ENCODE assay signal across 23 cellular contexts in genomic region chr3:145639880-145640279, GRCh38.
"Had no signal": no experiment of that assay in that cellular context is flagged by ENCODE, and none has a peak within 500 bp of the region (broad histone marks: within the 10 kb centered on the region; RNA-seq: fewer than 3 reads in every experiment).

No MANE protein-coding gene starts in this region.

- H3K27me3 Mint-ChIP-seq: activated CD4-positive, alpha-beta T cell treated with anti-CD3 and anti-CD28 coated beads, Interleukin-2, amount 10 ng/mL, durations not matched to agents 7 days and 5 days; activated naive CD4-positive, alpha-beta T cell treated with anti-CD3 and anti-CD28 coated beads, Interleukin-2, amount 10 ng/mL, durations not matched to agents 7 days and 5 days; activated naive CD8-positive, alpha-beta T cell treated with anti-CD3 and anti-CD28 coated beads, Interleukin-2, amount 50 U/mL, for 24 hours; activated T-cell treated with anti-CD3 and anti-CD28 coated beads, Interleukin-2, amount 50 U/mL, for 24 hours; brain; naive thymus-derived CD8-positive, alpha-beta T cell had no signal

- H3K36me3 ChIP-seq: tibial nerve had no signal

- H3K27ac ChIP-seq: parathyroid adenoma, tibial nerve had no signal

- H3K4me3 ChIP-seq: tibial nerve had no signal

- H3K9me3 ChIP-seq: tibial nerve had no signal

- H2AFZ ChIP-seq: parathyroid adenoma had no signal

- H3K9me3 Mint-ChIP-seq: activated CD4-positive, alpha-beta T cell treated with anti-CD3 and anti-CD28 coated beads, Interleukin-2, amount 10 ng/mL, durations not matched to agents 7 days and 5 days; memory B cell had no signal

- FAIRE-seq: colon had no signal

- H3K4me1 Mint-ChIP-seq: activated CD4-positive, alpha-beta T cell treated with anti-CD3 and anti-CD28 coated beads, Interleukin-2, amount 10 ng/mL, durations not matched to agents 7 days and 5 days; activated naive CD4-positive, alpha-beta T cell treated with anti-CD3 and anti-CD28 coated beads, Interleukin-2, amount 10 ng/mL, durations not matched to agents 7 days and 5 days; activated naive CD8-positive, alpha-beta T cell treated with anti-CD3 and anti-CD28 coated beads, Interleukin-2, amount 50 U/mL, for 24 hours; brain; memory B cell; naive thymus-derived CD8-positive, alpha-beta T cell had no signal

- H3K79me2 ChIP-seq: parathyroid adenoma had no signal

- H3K27me3 ChIP-seq: tibial nerve had no signal

- H3K9ac ChIP-seq: parathyroid adenoma had no signal

- ATAC-seq: activated CD4-positive, CD25-positive, alpha-beta regulatory T cell treated with anti-CD3 and anti-CD28 coated beads, Interleukin-2, amount 50 U/mL, for 24 hours; activated CD8-positive, alpha-beta T cell treated with anti-CD3 and anti-CD28 coated beads, Interleukin-2, amount 10 ng/mL, durations not matched to agents 7 days and 5 days; activated naive CD8-positive, alpha-beta T cell treated with anti-CD3 and anti-CD28 coated beads, Interleukin-2, amount 50 U/mL, for 24 hours; naive thymus-derived CD8-positive, alpha-beta T cell; stimulated activated naive CD8-positive, alpha-beta T cell treated with anti-CD3 and anti-CD28 coated beads, Interleukin-15, Interleukin-2, amounts not matched to agents 100 U/mL and 50 U/mL, for 24 hours had no signal

- H3K4me1 ChIP-seq: parathyroid adenoma, tibial nerve had no signal

- H3K36me3 Mint-ChIP-seq: activated naive CD4-positive, alpha-beta T cell treated with anti-CD3 and anti-CD28 coated beads, Interleukin-2, amount 10 ng/mL, durations not matched to agents 7 days and 5 days; brain; memory B cell; naive thymus-derived CD8-positive, alpha-beta T cell had no signal

- H3K27ac Mint-ChIP-seq: activated CD4-positive, alpha-beta T cell treated with anti-CD3 and anti-CD28 coated beads, Interleukin-2, amount 10 ng/mL, durations not matched to agents 7 days and 5 days; activated CD8-positive, alpha-beta T cell treated with anti-CD3 and anti-CD28 coated beads, Interleukin-2, amount 10 ng/mL, durations not matched to agents 7 days and 5 days; activated naive CD4-positive, alpha-beta T cell treated with anti-CD3 and anti-CD28 coated beads, Interleukin-2, amount 10 ng/mL, durations not matched to agents 7 days and 5 days; activated naive CD8-positive, alpha-beta T cell treated with anti-CD3 and anti-CD28 coated beads, Interleukin-2, amount 50 U/mL, for 24 hours; activated T-cell treated with anti-CD3 and anti-CD28 coated beads, Interleukin-2, amount 50 U/mL, for 24 hours; brain; memory B cell; naive thymus-derived CD8-positive, alpha-beta T cell had no signal

- DNase-seq: activated CD4-positive, alpha-beta T cell treated with anti-CD3 and anti-CD28 coated beads, Interleukin-2, amount 10 ng/mL, durations not matched to agents 7 days and 5 days; activated CD8-positive, alpha-beta T cell treated with anti-CD3 and anti-CD28 coated beads, Interleukin-2, amount 10 ng/mL, durations not matched to agents 7 days and 5 days; activated naive CD4-positive, alpha-beta T cell treated with anti-CD3 and anti-CD28 coated beads, Interleukin-2, amount 10 ng/mL, durations not matched to agents 7 days and 5 days; activated naive CD8-positive, alpha-beta T cell treated with anti-CD3 and anti-CD28 coated beads, Interleukin-2, amount 50 U/mL, for 24 hours; activated T-cell treated with anti-CD3 and anti-CD28 coated beads, Interleukin-2, amount 50 U/mL, for 24 hours; anterior cingulate cortex; central memory CD4-positive, alpha-beta T cell; erythroblast; foreskin melanocyte; glutamatergic neuron; hypothalamus; naive thymus-derived CD8-positive, alpha-beta T cell; stimulated activated CD8-positive, alpha-beta memory T cell treated with anti-CD3 and anti-CD28 coated beads, Interleukin-4, amount 100 ng/mL, for 48 hours; stimulated activated naive CD8-positive, alpha-beta T cell treated with anti-CD3 and anti-CD28 coated beads, Interleukin-15, Interleukin-2, amounts not matched to agents 100 U/mL and 50 U/mL, for 24 hours; substantia nigra; T-helper 1 cell; T1000 had no signal

- H3K4me3 Mint-ChIP-seq: activated CD4-positive, alpha-beta T cell treated with anti-CD3 and anti-CD28 coated beads, Interleukin-2, amount 10 ng/mL, durations not matched to agents 7 days and 5 days; activated CD8-positive, alpha-beta T cell treated with anti-CD3 and anti-CD28 coated beads, Interleukin-2, amount 10 ng/mL, durations not matched to agents 7 days and 5 days; activated naive CD4-positive, alpha-beta T cell treated with anti-CD3 and anti-CD28 coated beads, Interleukin-2, amount 10 ng/mL, durations not matched to agents 7 days and 5 days; activated naive CD8-positive, alpha-beta T cell treated with anti-CD3 and anti-CD28 coated beads, Interleukin-2, amount 50 U/mL, for 24 hours; activated T-cell treated with anti-CD3 and anti-CD28 coated beads, Interleukin-2, amount 50 U/mL, for 24 hours; brain; memory B cell; naive thymus-derived CD8-positive, alpha-beta T cell had no signal
